ENCODE assay signal across 35 cellular contexts in the genomic region with DNA sequence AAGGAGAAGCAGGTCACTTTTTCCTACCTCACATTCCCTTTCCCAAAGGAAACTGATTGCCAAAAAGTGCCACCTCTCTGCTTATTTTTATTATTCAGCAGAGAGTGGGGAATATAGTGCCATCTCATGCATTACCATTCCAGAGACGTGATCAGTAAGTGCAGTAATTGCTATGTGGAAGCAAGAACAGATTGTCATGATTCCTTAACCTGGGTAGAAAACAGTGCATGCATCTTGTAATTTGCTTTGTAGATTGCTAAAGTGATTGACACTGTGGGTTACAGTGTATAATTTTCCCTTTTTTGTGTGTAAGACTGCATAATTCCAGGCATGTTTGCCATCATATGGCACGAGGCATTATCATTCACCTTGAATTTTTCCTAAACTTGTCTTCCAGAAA.
"Had no signal": no experiment of that assay in that cellular context is flagged by ENCODE, and none has a peak within 500 bp of the region (broad histone marks: within the 10 kb centered on the region; RNA-seq: fewer than 3 reads in every experiment).

No MANE protein-coding gene starts in this region.

- H3K9me3 ChIP-seq: MG63 had no signal

- H3K9ac ChIP-seq: KMS-11 had no signal

- DNase-seq: Karpas-422, Kasumi-1, KBM-7, KG1, MG63, MM.1S, MV-4-11, NCI-H1048, NCI-H1092, NCI-H1092 treated with DMSO at 0.1 percent for 48 hours, NCI-H1105, NCI-H1417, NCI-H1417 treated with DMSO at 0.1 percent for 48 hours, NCI-H1436, NCI-H1436 treated with DMSO at 0.1 percent for 48 hours, NCI-H146, NCI-H1694, NCI-H1694 treated with DMSO at 0.1 percent for 48 hours, NCI-H187, NCI-H187 treated with DMSO at 0.1 percent for 48 hours, NCI-H1930, NCI-H2029, NCI-H2029 treated with DMSO at 0.1 percent for 48 hours, NCI-H2081, NCI-H2081 treated with DMSO at 0.1 percent for 48 hours, NCI-H2107, NCI-H2171, NCI-H2171 treated with DMSO at 0.1 percent for 48 hours, NCI-H226, NCI-H345, NCI-H446, NCI-H446 treated with DMSO at 0.1 percent for 48 hours, NCI-H510A, NCI-H510A treated with DMSO at 0.1 percent for 48 hours had no signal

- H3K36me3 ChIP-seq: MG63 had no signal

- H3K27ac ChIP-seq: KMS-11 had no signal

- H3K27me3 ChIP-seq: MG63 had no signal

- H3K4me2 ChIP-seq: KMS-11 had no signal

- H3K4me3 ChIP-seq: MG63 had no signal
